ENCODE assay signal across 21 cellular contexts in genomic region chr7:3241686-3242258, GRCh38. TPM values are rescaled to one million over a fixed set of nuclear protein-coding genes. Genes with fewer than 3 reads are reported as not detected.
A peak's percentile ranks its signal among the peaks of the same experiment; 100 is the strongest.
DNase-seq lines count a peak whose midpoint lies in the region; ATAC-seq and TF ChIP-seq lines count a peak whose summit lies in the region.
"Had no signal": no experiment of that assay in that cellular context is flagged by ENCODE, and none has a peak within 500 bp of the region (broad histone marks: within the 10 kb centered on the region; RNA-seq: fewer than 3 reads in every experiment).

No MANE protein-coding gene starts in this region.

- DNase-seq in Panc1 (ENCODE audit: low read depth, low spot score), result no peak
- no peak for DNase-seq in glutamatergic neuron
- peak; percentile 25 for DNase-seq in osteoblast (ENCODE audit: insufficient read length, low spot score, missing footprints)
- no peak for DNase-seq in progenitor cell of endocrine pancreas (ENCODE audit: low spot score, unreplicated experiment)
- no peak for DNase-seq in mesendoderm
- DNase-seq in body of pancreas, result no peak
- no peak for DNase-seq in DMS114 treated with DMSO at 0.1 percent for 48 hours (lab: John Stamatoyannopoulos, UW; ENCODE audit: unreplicated experiment)
- DNase-seq: 8988T; ACHN; AML-193; BE2C; CD4-positive, alpha-beta T cell; CD8-positive, alpha-beta memory T cell; DMS153; DND-41; GOT3; HFFc6 had no signal

- no peak overlapping the region for H2AFZ ChIP-seq in osteoblast (ENCODE audit: low read length)

- no peak overlapping the region for H2BK5ac ChIP-seq in mesendoderm (ENCODE audit: low read length)

- H2BK15ac ChIP-seq in mesendoderm (replicated peaks; ENCODE audit: low read depth), result no peak overlapping the region

- H3K79me1 ChIP-seq in mesendoderm (ENCODE audit: low read length), result no peaks in the 10 kb centered on the region

- H3K27me3 ChIP-seq in Panc1 (ENCODE audit: control insufficient read depth, insufficient read depth, low read length) (no peaks in the 10 kb centered on the region), osteoblast (ENCODE audit: insufficient read depth, low read length) (no peaks in the 10 kb centered on the region), mesendoderm (ENCODE audit: insufficient read depth, low read length, poor library complexity) (no peaks in the 10 kb centered on the region), body of pancreas (no peaks in the 10 kb centered on the region)
- H3K27me3 ChIP-seq: BE2C; BLaER1 treated with 17β-estradiol and CSF1 and Interleukin-3, amounts not matched to agents 10 nM and 100 nM had no signal

- no peak overlapping the region for H2AK5ac ChIP-seq in mesendoderm (ENCODE audit: low read length)

- peak overlapping the region; percentile 78 for H3K27ac Mint-ChIP-seq in glutamatergic neuron (ENCODE audit: unreplicated experiment)
- peak overlapping the region; percentile 69 for H3K27ac Mint-ChIP-seq in progenitor cell of endocrine pancreas
- H3K27ac Mint-ChIP-seq: CD14-positive monocyte; CD4-positive, alpha-beta T cell; HFFc6 had no signal

- TF ChIP-seq CTCF in Panc1 (IDR thresholded peaks at IDR 0.05), result no peak
- TF ChIP-seq CTCF in glutamatergic neuron (IDR thresholded peaks at IDR 0.05; ENCODE audit: partially characterized antibody, unreplicated experiment), result no peak
- TF ChIP-seq CTCF in osteoblast (IDR thresholded peaks at IDR 0.05; ENCODE audit: extremely low read depth, low read depth, low read length), result no peak
- TF ChIP-seq CTCF in progenitor cell of endocrine pancreas (IDR thresholded peaks at IDR 0.05; ENCODE audit: unreplicated experiment), result no peak
- TF ChIP-seq CTCF in body of pancreas (IDR thresholded peaks at IDR 0.05), result no peak

- no CpG with 5 or more reads among the region's 6 CpGs for WGBS in mesendoderm (ENCODE audit: extremely low coverage, insufficient coverage, low lambda C conversion rate)
- WGBS in body of pancreas, 2 donors, result 79 to 86% methylated on average over 6 of the region's 6 CpGs

- no peak overlapping the region for H3K9ac ChIP-seq in mesendoderm (ENCODE audit: low read length)
- H3K9ac ChIP-seq: BLaER1 treated with 17β-estradiol and CSF1 and Interleukin-3, amounts not matched to agents 10 nM and 100 nM had no signal

- ATAC-seq in Panc1 (no peak), body of pancreas (no peak)
- ATAC-seq: A549 had no signal

- H3K36me3 Mint-ChIP-seq in glutamatergic neuron (ENCODE audit: unreplicated experiment) (peaks cover 17% of the 10 kb centered on the region), progenitor cell of endocrine pancreas (ENCODE audit: insufficient read depth) (peaks cover under 1% of the 10 kb centered on the region)
- H3K36me3 Mint-ChIP-seq: CD14-positive monocyte had no signal

- CTCF ChIA-PET in Panc1 (lab: Charles Lee), result no interaction called here

- H3K4me3 Mint-ChIP-seq in glutamatergic neuron (ENCODE audit: unreplicated experiment) (no peak overlapping the region), progenitor cell of endocrine pancreas (ENCODE audit: low read depth) (no peak overlapping the region)
- H3K4me3 Mint-ChIP-seq: CD4-positive, alpha-beta T cell; CD8-positive, alpha-beta memory T cell; HFFc6 had no signal

- H3K27ac ChIP-seq in Panc1 (ENCODE audit: low read length) (peak overlapping the region; percentile 91), osteoblast (ENCODE audit: low read depth, low read length) (no peak overlapping the region), mesendoderm (ENCODE audit: low read depth, low read length) (no peak overlapping the region), body of pancreas (no peak overlapping the region)
- H3K27ac ChIP-seq: A549; BLaER1 treated with 17β-estradiol and CSF1 and Interleukin-3, amounts not matched to agents 10 nM and 100 nM had no signal

- no peak overlapping the region for H3K4ac ChIP-seq in mesendoderm (ENCODE audit: low read depth, low read length)

- no peaks in the 10 kb centered on the region for H4K20me1 ChIP-seq in osteoblast (ENCODE audit: insufficient read depth, low read length)
- H4K20me1 ChIP-seq: BLaER1 treated with 17β-estradiol and CSF1 and Interleukin-3, amounts not matched to agents 10 nM and 100 nM had no signal

- no peak overlapping the region for H3K56ac ChIP-seq in mesendoderm (ENCODE audit: low read length)

- peaks cover 10% of the 10 kb centered on the region for H3K27me3 Mint-ChIP-seq in glutamatergic neuron (ENCODE audit: unreplicated experiment)
- H3K27me3 Mint-ChIP-seq in progenitor cell of endocrine pancreas, result peaks cover 7% of the 10 kb centered on the region

- H3K4me3 ChIP-seq in Panc1 (ENCODE audit: low read depth in 2 of 2, low read length in 2 of 2), result no peak overlapping the region
- no peak overlapping the region for H3K4me3 ChIP-seq in osteoblast (ENCODE audit: insufficient read depth, low read length)
- no peak overlapping the region for H3K4me3 ChIP-seq in mesendoderm (ENCODE audit: low read length)
- H3K4me3 ChIP-seq in body of pancreas, result no peak overlapping the region
- H3K4me3 ChIP-seq: A549; BLaER1 treated with 17β-estradiol and CSF1 and Interleukin-3, amounts not matched to agents 10 nM and 100 nM; HAP-1 had no signal

- peaks cover 15% of the 10 kb centered on the region for H3K9me3 Mint-ChIP-seq in glutamatergic neuron (ENCODE audit: unreplicated experiment)
- H3K9me3 Mint-ChIP-seq in progenitor cell of endocrine pancreas (ENCODE audit: low read depth), result peaks cover 4% of the 10 kb centered on the region
- H3K9me3 Mint-ChIP-seq: CD4-positive, alpha-beta T cell had no signal

- H3K79me2 ChIP-seq in osteoblast (ENCODE audit: insufficient read depth, low read length), result no peaks in the 10 kb centered on the region
- H3K79me2 ChIP-seq in mesendoderm (ENCODE audit: control insufficient read depth, insufficient read depth, low read length), result no peaks in the 10 kb centered on the region

- H2BK120ac ChIP-seq in mesendoderm (ENCODE audit: low read depth, low read length), result no peak overlapping the region

- no peak overlapping the region for H3K23ac ChIP-seq in mesendoderm (ENCODE audit: low read length)

- TF ChIP-seq POLR2A in body of pancreas (IDR thresholded peaks at IDR 0.05), result no peak

- no TSS peak for BruUV-seq in Panc1 (replicated peaks; lab: Mats Ljungman, UMichigan)

- H3K9me3 ChIP-seq in Panc1 (ENCODE audit: control insufficient read depth, insufficient read depth, low read depth, low read length) (peaks cover 12% of the 10 kb centered on the region; the same call in 1 of the 2 replicates), osteoblast (ENCODE audit: low read depth, low read length) (no peaks in the 10 kb centered on the region), body of pancreas (peaks cover 0 to 2% (median 0%) of the 10 kb centered on the region in 3 donors)
- H3K9me3 ChIP-seq: BE2C, HAP-1 had no signal

- POLR2A ChIA-PET in Panc1 (lab: Charles Lee), result no interaction called here

- H3K4me1 ChIP-seq in Panc1 (ENCODE audit: control insufficient read depth, insufficient read depth, low read length) (peaks cover 37% of the 10 kb centered on the region), osteoblast (ENCODE audit: insufficient read depth, low read length) (no peaks in the 10 kb centered on the region), mesendoderm (ENCODE audit: control insufficient read depth, low read depth, low read length) (no peaks in the 10 kb centered on the region), body of pancreas (peaks cover 4% of the 10 kb centered on the region)
- H3K4me1 ChIP-seq: BE2C, HAP-1 had no signal

- intact Hi-C loops in Panc1 (cut with micrococcal nuclease; ENCODE audit: unreplicated experiment) (no loop called here), body of pancreas (cut with DNase I) (no loop called here)

- H3K4me2 ChIP-seq in osteoblast (ENCODE audit: insufficient read depth, low read length) (no peak overlapping the region), mesendoderm (ENCODE audit: low read length) (no peak overlapping the region)
- H3K4me2 ChIP-seq: A549 had no signal

- H4K5ac ChIP-seq in mesendoderm (ENCODE audit: low read length), result no peak overlapping the region

- no peak overlapping the region for H3K18ac ChIP-seq in mesendoderm (ENCODE audit: low read length)

- H3K36me3 ChIP-seq in Panc1 (ENCODE audit: control insufficient read depth, insufficient read depth, low read length) (no peaks in the 10 kb centered on the region), osteoblast (ENCODE audit: insufficient read depth, low read length) (no peaks in the 10 kb centered on the region), mesendoderm (ENCODE audit: control insufficient read depth, insufficient read depth, low read length) (no peaks in the 10 kb centered on the region), body of pancreas (replicated peaks in 1 of 2; ENCODE audit: insufficient read depth in 1 of 2, low read depth in 2 of 2) (no peaks in the 10 kb centered on the region)
- H3K36me3 ChIP-seq: BE2C; BLaER1 treated with 17β-estradiol and CSF1 and Interleukin-3, amounts not matched to agents 10 nM and 100 nM; HAP-1 had no signal

- peaks cover 44% of the 10 kb centered on the region for H3K4me1 Mint-ChIP-seq in glutamatergic neuron (ENCODE audit: low read depth, unreplicated experiment)
- peaks cover 20% of the 10 kb centered on the region for H3K4me1 Mint-ChIP-seq in progenitor cell of endocrine pancreas (ENCODE audit: low read depth)
- H3K4me1 Mint-ChIP-seq: CD14-positive monocyte; CD8-positive, alpha-beta memory T cell had no signal

- H4K8ac ChIP-seq in mesendoderm (ENCODE audit: low read depth, low read length), result no peak overlapping the region

- in situ Hi-C loops in Panc1 (cut with HindIII; ENCODE audit: low pct_unique_long_range_greater_than_20kb, low sequenced_read_pairs), result no loop called here

RNA-seq across cellular contexts. Expression of gene SDK1, which starts 59.3 kb away (rescaled TPM):
- total RNA-seq in Panc1 (2021; ENCODE audit: unreplicated experiment), result 47.4 TPM
- 67.8 TPM for polyA plus RNA-seq in Panc1 (2012; ENCODE audit: insufficient read length)
- 225 TPM for total RNA-seq in glutamatergic neuron (ENCODE audit: unreplicated experiment)
- total RNA-seq in osteoblast, result under 0.01 and 0.36 TPM in 2 replicates
- 37.6 and 39.6 TPM in 2 replicates for total RNA-seq in progenitor cell of endocrine pancreas
- 1.6 TPM for polyA plus RNA-seq in mesendoderm (2013, experiment 1 of 2)
- 1.8 TPM for polyA plus RNA-seq in mesendoderm (2013, experiment 2 of 2)
- total RNA-seq in body of pancreas, result 10 to 100 TPM; 19.8 to 32.4 TPM
- total RNA-seq: HFFc6 had no signal
- polyA plus RNA-seq: CD14-positive monocyte; CD8-positive, alpha-beta memory T cell had no signal

Comparison
In these comparisons a context has a peak if more than half of its experiments do, and no peak if none do; other contexts are left out.
1. RNA of gene SDK1, which starts 59.3 kb away (total RNA-seq): 225 TPM in glutamatergic neuron (single experiment), 47.4 TPM in Panc1 (single experiment), 37.6 to 39.6 TPM in progenitor cell of endocrine pancreas and 19.8 to 32.4 TPM in body of pancreas; under 0.01 to 0.36 TPM in osteoblast; every median in the first group is over 10 times any median in the second.